Comparison of ENCODE assay signal across 1 cellular context in genomic region chr10:105964009-105964408, GRCh38.
TF ChIP-seq lines count a peak whose summit lies in the region.

No MANE protein-coding gene starts in this region.

TF ChIP-seq in GM23338, 12 proteins besides CTCF, POLR2A, EP300 and RAD21 (continued from another document):
- TF ChIP-seq REST (IDR thresholded peaks at IDR 0.05; ENCODE audit: unreplicated experiment): no peak
TF ChIP-seq in GM23338: peak in this region for 0.
